ENCODE assay signal across 1 cellular context in the genomic region with DNA sequence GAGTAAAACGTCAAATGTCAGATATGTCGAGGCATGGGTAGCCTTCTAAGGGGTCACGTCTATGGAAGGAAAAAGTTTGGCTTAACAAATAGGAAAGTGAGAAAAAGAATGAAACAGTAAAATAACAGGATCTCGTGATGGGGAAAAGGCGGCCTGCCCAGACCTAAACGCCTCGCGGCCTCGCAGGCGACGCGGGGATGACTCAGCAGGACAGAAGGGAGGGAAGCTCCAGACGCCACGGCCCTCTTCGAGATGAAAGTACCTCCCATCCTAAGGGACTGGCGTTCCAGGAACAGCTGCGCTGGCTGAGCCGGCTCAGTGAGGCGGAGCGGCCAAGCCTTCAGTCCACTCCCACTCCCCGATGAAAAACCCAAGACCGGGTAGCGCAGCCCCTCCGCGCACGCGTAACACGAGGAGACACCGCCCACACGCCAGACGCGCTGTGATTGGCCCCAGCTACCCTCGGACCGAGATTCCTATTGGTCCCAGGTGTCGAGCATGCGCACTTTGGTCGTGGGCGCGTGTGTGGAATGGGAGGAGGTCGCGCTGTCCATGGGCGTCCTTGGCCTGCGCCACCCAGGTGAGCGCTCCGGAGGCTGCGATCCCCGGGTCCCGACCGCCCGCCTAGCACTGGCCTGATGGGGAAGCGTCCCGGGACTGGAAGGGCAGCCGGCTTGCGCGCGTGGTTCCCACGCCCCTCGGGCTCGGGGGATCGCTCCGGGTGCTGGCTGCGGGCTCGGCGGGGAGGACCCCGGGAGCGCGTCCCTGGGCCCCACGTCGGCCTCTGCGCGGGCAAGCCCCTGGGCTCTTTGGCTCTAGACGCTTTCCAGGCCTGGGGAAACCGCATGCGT.
A peak's percentile ranks its signal among the peaks of the same experiment; 100 is the strongest.
TF ChIP-seq lines count a peak whose summit lies in the region.

No MANE protein-coding gene starts in this region.

TF ChIP-seq in HepG2, 621 proteins besides CTCF, POLR2A, EP300 and RAD21 (continued from another document and continues in another):
- TF ChIP-seq SMAD3 (CRISPR knock-in tag; IDR thresholded peaks at IDR 0.05) (no peak), ZNF782 (CRISPR knock-in tag; IDR thresholded peaks at IDR 0.05; ENCODE audit: borderline replicate concordance) (peak; percentile 71), ZBTB38 (CRISPR knock-in tag; IDR thresholded peaks at IDR 0.05) (no peak), SMARCE1 (IDR thresholded peaks at IDR 0.05; ENCODE audit: borderline replicate concordance) (no peak), ZNF564 (CRISPR knock-in tag; IDR thresholded peaks at IDR 0.05) (no peak), ZNF333 (CRISPR knock-in tag; IDR thresholded peaks at IDR 0.05; ENCODE audit: borderline replicate concordance) (no peak), SP4 (CRISPR knock-in tag; IDR thresholded peaks at IDR 0.05) (peak; percentile 49; the same call in 1 of the 2 replicates), RFX3 (CRISPR knock-in tag; IDR thresholded peaks at IDR 0.05) (no peak), ZBTB42 (CRISPR knock-in tag; IDR thresholded peaks at IDR 0.05) (no peak), ZKSCAN1 (IDR thresholded peaks at IDR 0.05; ENCODE audit: low read length) (no peak), PHF20 (CRISPR knock-in tag; IDR thresholded peaks at IDR 0.05) (peak; percentile 58), RCOR2 (CRISPR knock-in tag; IDR thresholded peaks at IDR 0.05) (no peak), ATF7-NPFF (CRISPR knock-in tag; IDR thresholded peaks at IDR 0.05; ENCODE audit: low read depth) (peak; percentile 49; the same call in 1 of the 2 replicates), ZHX1 (CRISPR knock-in tag; IDR thresholded peaks at IDR 0.05; ENCODE audit: low read depth) (no peak), MXD4 (CRISPR knock-in tag; IDR thresholded peaks at IDR 0.05) (0 out of 2 replicates have a peak, but pooled peaks have one; percentile 63), ZMYM4 (CRISPR knock-in tag; IDR thresholded peaks at IDR 0.05) (peak; percentile 86), MZF1 (CRISPR knock-in tag; IDR thresholded peaks at IDR 0.05; ENCODE audit: borderline replicate concordance) (no peak), GABPB1 (CRISPR knock-in tag; IDR thresholded peaks at IDR 0.05) (peak; percentile 44; the same call in 1 of the 2 replicates), TBL1XR1 (IDR thresholded peaks at IDR 0.05; ENCODE audit: borderline replicate concordance, low read length, partially characterized antibody) (no peak), MBD4 (IDR thresholded peaks at IDR 0.05; ENCODE audit: borderline replicate concordance, low read length) (no peak), NONO (IDR thresholded peaks at IDR 0.05) (no peak), NONO (CRISPR knock-in tag; conservative IDR thresholded peaks at IDR 0.05) (0 out of 2 replicates have a peak, but pooled peaks have one; percentile 34), XBP1 (CRISPR knock-in tag; IDR thresholded peaks at IDR 0.05) (no peak), KDM3A (CRISPR knock-in tag; IDR thresholded peaks at IDR 0.05; ENCODE audit: low read depth) (no peak), KLF16 (CRISPR knock-in tag; IDR thresholded peaks at IDR 0.05) (0 out of 4 replicates have a peak, but pooled peaks of 1 of the 2 experiments have one; percentile 32), ZNF280B (CRISPR knock-in tag; IDR thresholded peaks at IDR 0.05; ENCODE audit: borderline replicate concordance) (peak; percentile 29; the same call in 1 of the 2 replicates), SAFB2 (CRISPR knock-in tag; IDR thresholded peaks at IDR 0.05; ENCODE audit: borderline replicate concordance, low read depth) (no peak), FOXK1 (CRISPR knock-in tag; IDR thresholded peaks at IDR 0.05; ENCODE audit: borderline replicate concordance, low read depth) (no peak), ZNF761 (CRISPR knock-in tag; conservative IDR thresholded peaks at IDR 0.05) (peak; percentile 78), KLF13 (CRISPR knock-in tag; IDR thresholded peaks at IDR 0.05) (no peak), NR2C2 (CRISPR knock-in tag; IDR thresholded peaks at IDR 0.05; ENCODE audit: borderline replicate concordance) (0 out of 2 replicates have a peak, but pooled peaks have one; percentile 38), BCL6 (CRISPR knock-in tag; IDR thresholded peaks at IDR 0.05) (0 out of 2 replicates have a peak, but pooled peaks have one; percentile 18), RFXAP (CRISPR knock-in tag; IDR thresholded peaks at IDR 0.05; ENCODE audit: borderline replicate concordance) (no peak), ZNF430 (CRISPR knock-in tag; IDR thresholded peaks at IDR 0.05) (peak; percentile 6; the same call in 1 of the 2 replicates), ZBTB21 (CRISPR knock-in tag; IDR thresholded peaks at IDR 0.05) (no peak), ZNF251 (CRISPR knock-in tag; IDR thresholded peaks at IDR 0.05) (no peak)
- TF ChIP-seq, protein P1, sequence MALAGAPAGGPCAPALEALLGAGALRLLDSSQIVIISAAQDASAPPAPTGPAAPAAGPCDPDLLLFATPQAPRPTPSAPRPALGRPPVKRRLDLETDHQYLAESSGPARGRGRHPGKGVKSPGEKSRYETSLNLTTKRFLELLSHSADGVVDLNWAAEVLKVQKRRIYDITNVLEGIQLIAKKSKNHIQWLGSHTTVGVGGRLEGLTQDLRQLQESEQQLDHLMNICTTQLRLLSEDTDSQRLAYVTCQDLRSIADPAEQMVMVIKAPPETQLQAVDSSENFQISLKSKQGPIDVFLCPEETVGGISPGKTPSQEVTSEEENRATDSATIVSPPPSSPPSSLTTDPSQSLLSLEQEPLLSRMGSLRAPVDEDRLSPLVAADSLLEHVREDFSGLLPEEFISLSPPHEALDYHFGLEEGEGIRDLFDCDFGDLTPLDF (CRISPR knock-in tag; IDR thresholded peaks at IDR 0.05): no peak
- TF ChIP-seq, protein P2, sequence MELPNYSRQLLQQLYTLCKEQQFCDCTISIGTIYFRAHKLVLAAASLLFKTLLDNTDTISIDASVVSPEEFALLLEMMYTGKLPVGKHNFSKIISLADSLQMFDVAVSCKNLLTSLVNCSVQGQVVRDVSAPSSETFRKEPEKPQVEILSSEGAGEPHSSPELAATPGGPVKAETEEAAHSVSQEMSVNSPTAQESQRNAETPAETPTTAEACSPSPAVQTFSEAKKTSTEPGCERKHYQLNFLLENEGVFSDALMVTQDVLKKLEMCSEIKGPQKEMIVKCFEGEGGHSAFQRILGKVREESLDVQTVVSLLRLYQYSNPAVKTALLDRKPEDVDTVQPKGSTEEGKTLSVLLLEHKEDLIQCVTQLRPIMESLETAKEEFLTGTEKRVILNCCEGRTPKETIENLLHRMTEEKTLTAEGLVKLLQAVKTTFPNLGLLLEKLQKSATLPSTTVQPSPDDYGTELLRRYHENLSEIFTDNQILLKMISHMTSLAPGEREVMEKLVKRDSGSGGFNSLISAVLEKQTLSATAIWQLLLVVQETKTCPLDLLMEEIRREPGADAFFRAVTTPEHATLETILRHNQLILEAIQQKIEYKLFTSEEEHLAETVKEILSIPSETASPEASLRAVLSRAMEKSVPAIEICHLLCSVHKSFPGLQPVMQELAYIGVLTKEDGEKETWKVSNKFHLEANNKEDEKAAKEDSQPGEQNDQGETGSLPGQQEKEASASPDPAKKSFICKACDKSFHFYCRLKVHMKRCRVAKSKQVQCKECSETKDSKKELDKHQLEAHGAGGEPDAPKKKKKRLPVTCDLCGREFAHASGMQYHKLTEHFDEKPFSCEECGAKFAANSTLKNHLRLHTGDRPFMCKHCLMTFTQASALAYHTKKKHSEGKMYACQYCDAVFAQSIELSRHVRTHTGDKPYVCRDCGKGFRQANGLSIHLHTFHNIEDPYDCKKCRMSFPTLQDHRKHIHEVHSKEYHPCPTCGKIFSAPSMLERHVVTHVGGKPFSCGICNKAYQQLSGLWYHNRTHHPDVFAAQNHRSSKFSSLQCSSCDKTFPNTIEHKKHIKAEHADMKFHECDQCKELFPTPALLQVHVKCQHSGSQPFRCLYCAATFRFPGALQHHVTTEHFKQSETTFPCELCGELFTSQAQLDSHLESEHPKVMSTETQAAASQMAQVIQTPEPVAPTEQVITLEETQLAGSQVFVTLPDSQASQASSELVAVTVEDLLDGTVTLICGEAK (IDR thresholded peaks at IDR 0.05): no peak
- TF ChIP-seq, protein P2 (CRISPR knock-in tag; IDR thresholded peaks at IDR 0.05): peak; percentile 8; the same call in 1 of the 2 replicates
- TF ChIP-seq, protein P3, sequence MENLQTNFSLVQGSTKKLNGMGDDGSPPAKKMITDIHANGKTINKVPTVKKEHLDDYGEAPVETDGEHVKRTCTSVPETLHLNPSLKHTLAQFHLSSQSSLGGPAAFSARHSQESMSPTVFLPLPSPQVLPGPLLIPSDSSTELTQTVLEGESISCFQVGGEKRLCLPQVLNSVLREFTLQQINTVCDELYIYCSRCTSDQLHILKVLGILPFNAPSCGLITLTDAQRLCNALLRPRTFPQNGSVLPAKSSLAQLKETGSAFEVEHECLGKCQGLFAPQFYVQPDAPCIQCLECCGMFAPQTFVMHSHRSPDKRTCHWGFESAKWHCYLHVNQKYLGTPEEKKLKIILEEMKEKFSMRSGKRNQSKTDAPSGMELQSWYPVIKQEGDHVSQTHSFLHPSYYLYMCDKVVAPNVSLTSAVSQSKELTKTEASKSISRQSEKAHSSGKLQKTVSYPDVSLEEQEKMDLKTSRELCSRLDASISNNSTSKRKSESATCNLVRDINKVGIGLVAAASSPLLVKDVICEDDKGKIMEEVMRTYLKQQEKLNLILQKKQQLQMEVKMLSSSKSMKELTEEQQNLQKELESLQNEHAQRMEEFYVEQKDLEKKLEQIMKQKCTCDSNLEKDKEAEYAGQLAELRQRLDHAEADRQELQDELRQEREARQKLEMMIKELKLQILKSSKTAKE (CRISPR knock-in tag; IDR thresholded peaks at IDR 0.05; ENCODE audit: borderline replicate concordance): no peak
- TF ChIP-seq, protein P4, sequence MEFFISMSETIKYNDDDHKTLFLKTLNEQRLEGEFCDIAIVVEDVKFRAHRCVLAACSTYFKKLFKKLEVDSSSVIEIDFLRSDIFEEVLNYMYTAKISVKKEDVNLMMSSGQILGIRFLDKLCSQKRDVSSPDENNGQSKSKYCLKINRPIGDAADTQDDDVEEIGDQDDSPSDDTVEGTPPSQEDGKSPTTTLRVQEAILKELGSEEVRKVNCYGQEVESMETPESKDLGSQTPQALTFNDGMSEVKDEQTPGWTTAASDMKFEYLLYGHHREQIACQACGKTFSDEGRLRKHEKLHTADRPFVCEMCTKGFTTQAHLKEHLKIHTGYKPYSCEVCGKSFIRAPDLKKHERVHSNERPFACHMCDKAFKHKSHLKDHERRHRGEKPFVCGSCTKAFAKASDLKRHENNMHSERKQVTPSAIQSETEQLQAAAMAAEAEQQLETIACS (CRISPR knock-in tag; IDR thresholded peaks at IDR 0.05): no peak
- TF ChIP-seq, protein P5, sequence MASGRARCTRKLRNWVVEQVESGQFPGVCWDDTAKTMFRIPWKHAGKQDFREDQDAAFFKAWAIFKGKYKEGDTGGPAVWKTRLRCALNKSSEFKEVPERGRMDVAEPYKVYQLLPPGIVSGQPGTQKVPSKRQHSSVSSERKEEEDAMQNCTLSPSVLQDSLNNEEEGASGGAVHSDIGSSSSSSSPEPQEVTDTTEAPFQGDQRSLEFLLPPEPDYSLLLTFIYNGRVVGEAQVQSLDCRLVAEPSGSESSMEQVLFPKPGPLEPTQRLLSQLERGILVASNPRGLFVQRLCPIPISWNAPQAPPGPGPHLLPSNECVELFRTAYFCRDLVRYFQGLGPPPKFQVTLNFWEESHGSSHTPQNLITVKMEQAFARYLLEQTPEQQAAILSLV (CRISPR knock-in tag; IDR thresholded peaks at IDR 0.05; ENCODE audit: borderline replicate concordance): no peak
